Comparison of ENCODE assay signal across 21 cellular contexts in genomic region chr7:157189405-157189804, GRCh38.
"Had no signal": no experiment of that assay in that cellular context is flagged by ENCODE, and none has a peak within 500 bp of the region (broad histone marks: within the 10 kb centered on the region; RNA-seq: fewer than 3 reads in every experiment).

No MANE protein-coding gene starts in this region.

- ATAC-seq: heart right ventricle; lower lobe of right lung; stimulated activated naive CD8-positive, alpha-beta T cell treated with anti-CD3 and anti-CD28 coated beads, Interleukin-15, Interleukin-2, amounts not matched to agents 100 U/mL and 50 U/mL, for 24 hours had no signal

- H3K4me1 ChIP-seq: ascending aorta, esophagus squamous epithelium, heart right ventricle, lower lobe of right lung, tibial nerve had no signal

- H3K27ac ChIP-seq: ascending aorta, esophagus squamous epithelium, heart right ventricle, lower lobe of right lung, tibial nerve had no signal

- DNase-seq: activated CD4-positive, alpha-beta memory T cell treated with anti-CD3 and anti-CD28 coated beads for 36 hours; activated CD4-positive, alpha-beta T cell treated with anti-CD3 and anti-CD28 coated beads for 4 hours; activated effector memory CD4-positive, alpha-beta T cell treated with Interleukin-2 at 50 U/mL for 16 hours; activated T-cell treated with anti-CD3 and anti-CD28 coated beads, Interleukin-2, amount 50 U/mL, for 48 hours; effector CD4-positive, alpha-beta T cell; esophagus squamous epithelium; heart right ventricle; islet precursor cell; lower lobe of right lung; midbrain; occipital lobe; posterior cingulate gyrus; retina; stimulated activated CD4-positive, alpha-beta T cell treated with anti-CD3 and anti-CD28 coated beads, Interleukin-12 subunit alpha, Interleukin-12 subunit beta, amount 100 ng/mL, for 4 hours; stimulated activated CD4-positive, alpha-beta T cell treated with anti-CD3 and anti-CD28 coated beads, Interleukin-1b, Interleukin-23, amount 100 ng/mL, for 48 hours; stimulated activated naive CD8-positive, alpha-beta T cell treated with anti-CD3 and anti-CD28 coated beads, Interleukin-15, Interleukin-2, amounts not matched to agents 100 U/mL and 50 U/mL, for 24 hours; T-helper 2 cell had no signal

- H3K9me3 ChIP-seq: ascending aorta, esophagus squamous epithelium, heart right ventricle, lower lobe of right lung, tibial nerve had no signal

- H3K4me3 ChIP-seq: ascending aorta, esophagus squamous epithelium, heart right ventricle, lower lobe of right lung, tibial nerve had no signal

- H3K9me3 Mint-ChIP-seq: activated CD4-positive, alpha-beta memory T cell treated with anti-CD3 and anti-CD28 coated beads for 36 hours; activated naive CD4-positive, alpha-beta T cell treated with anti-CD3 and anti-CD28 coated beads, Interleukin-2, amount 50 U/mL, for 24 hours; nephron had no signal

- H3K27me3 ChIP-seq: ascending aorta, esophagus squamous epithelium, heart right ventricle, tibial nerve had no signal

- H3K4me1 Mint-ChIP-seq: activated naive CD4-positive, alpha-beta T cell treated with anti-CD3 and anti-CD28 coated beads, Interleukin-2, amount 50 U/mL, for 24 hours; nephron had no signal

- H3K4me3 Mint-ChIP-seq: activated CD4-positive, alpha-beta memory T cell treated with anti-CD3 and anti-CD28 coated beads for 36 hours; activated naive CD4-positive, alpha-beta T cell treated with anti-CD3 and anti-CD28 coated beads, Interleukin-2, amount 50 U/mL, for 24 hours; nephron had no signal

- H3K27me3 Mint-ChIP-seq: activated CD4-positive, alpha-beta memory T cell treated with anti-CD3 and anti-CD28 coated beads for 36 hours; activated naive CD4-positive, alpha-beta T cell treated with anti-CD3 and anti-CD28 coated beads, Interleukin-2, amount 50 U/mL, for 24 hours had no signal

- H3K27ac Mint-ChIP-seq: activated CD4-positive, alpha-beta memory T cell treated with anti-CD3 and anti-CD28 coated beads for 36 hours; activated naive CD4-positive, alpha-beta T cell treated with anti-CD3 and anti-CD28 coated beads, Interleukin-2, amount 50 U/mL, for 24 hours; nephron had no signal
